11 cellular contexts compared by ENCODE assay signal in genomic region chrX:24147165-24147564, GRCh38. TPM values are rescaled to one million over a fixed set of nuclear protein-coding genes. Genes with fewer than 3 reads are reported as not detected.
DNase-seq lines count a peak whose midpoint lies in the region; ATAC-seq and TF ChIP-seq lines count a peak whose summit lies in the region.
"Had no signal": no experiment of that assay in that cellular context is flagged by ENCODE, and none has a peak within 500 bp of the region (broad histone marks: within the 10 kb centered on the region; RNA-seq: fewer than 3 reads in every experiment).

No MANE protein-coding gene starts in this region.

- H3K27ac ChIP-seq in right atrium auricular region (peak overlapping the region; percentile 98 to 99), uterus (peak overlapping the region; percentile 100)

- no peaks in the 10 kb centered on the region for H3K27me3 Mint-ChIP-seq in activated naive CD8-positive, alpha-beta T cell treated with anti-CD3 and anti-CD28 coated beads, Interleukin-2, amount 10 ng/mL, durations not matched to agents 7 days and 5 days
- no peaks in the 10 kb centered on the region for H3K27me3 Mint-ChIP-seq in naive thymus-derived CD8-positive, alpha-beta T cell
- H3K27me3 Mint-ChIP-seq: dendritic cell treated with granulocyte-macrophage colony-stimulating factor and Interleukin-4, amounts not matched to agents 40 ng/mL and 50 ng/mL, for 4 days had no signal

- no peaks in the 10 kb centered on the region for H3K9me3 Mint-ChIP-seq in activated naive CD8-positive, alpha-beta T cell treated with anti-CD3 and anti-CD28 coated beads, Interleukin-2, amount 10 ng/mL, durations not matched to agents 7 days and 5 days
- H3K9me3 Mint-ChIP-seq in naive thymus-derived CD8-positive, alpha-beta T cell: no peaks in the 10 kb centered on the region
- H3K9me3 Mint-ChIP-seq: dendritic cell treated with granulocyte-macrophage colony-stimulating factor and Interleukin-4, amounts not matched to agents 40 ng/mL and 50 ng/mL, for 4 days had no signal

- H3K36me3 ChIP-seq in right atrium auricular region (no peaks in the 10 kb centered on the region), uterus (no peaks in the 10 kb centered on the region)

- intact Hi-C loops in left cardiac atrium (cut with DNase I): no loop called here
- intact Hi-C loops in uterus (cut with DNase I; ENCODE audit: low total_unique reads): no loop called here

- peaks cover 5% of the 10 kb centered on the region for H3K36me3 Mint-ChIP-seq in activated naive CD8-positive, alpha-beta T cell treated with anti-CD3 and anti-CD28 coated beads, Interleukin-2, amount 10 ng/mL, durations not matched to agents 7 days and 5 days
- peaks cover 0 to 9% (median 0%) of the 10 kb centered on the region in 3 donors for H3K36me3 Mint-ChIP-seq in naive thymus-derived CD8-positive, alpha-beta T cell

- POLR2A ChIA-PET in activated naive CD8-positive, alpha-beta T cell treated with anti-CD3 and anti-CD28 coated beads, Interleukin-2, amount 10 ng/mL, durations not matched to agents 7 days and 5 days (lab: Charles Lee): no interaction called here
- POLR2A ChIA-PET in naive thymus-derived CD8-positive, alpha-beta T cell (lab: Charles Lee): no interaction called here

- TF ChIP-seq CTCF in right atrium auricular region (IDR thresholded peaks at IDR 0.05) (no peak), uterus (IDR thresholded peaks at IDR 0.05) (no peak)

- H3K4me1 ChIP-seq in right atrium auricular region (peaks cover 0 to 33% of the 10 kb centered on the region in 2 donors), uterus (peaks cover 0 to 17% of the 10 kb centered on the region in 2 donors)

- H3K27ac Mint-ChIP-seq in activated naive CD8-positive, alpha-beta T cell treated with anti-CD3 and anti-CD28 coated beads, Interleukin-2, amount 10 ng/mL, durations not matched to agents 7 days and 5 days: peak overlapping the region; percentile 81
- H3K27ac Mint-ChIP-seq in naive thymus-derived CD8-positive, alpha-beta T cell: peak overlapping the region in 8 of 10 donors; percentile 47 to 99 (median 78)

- no peak for TF ChIP-seq POLR2A in uterus (IDR thresholded peaks at IDR 0.05)

- peak overlapping the region; percentile 40 for H3K4me3 Mint-ChIP-seq in activated naive CD8-positive, alpha-beta T cell treated with anti-CD3 and anti-CD28 coated beads, Interleukin-2, amount 10 ng/mL, durations not matched to agents 7 days and 5 days
- H3K4me3 Mint-ChIP-seq in naive thymus-derived CD8-positive, alpha-beta T cell: peak overlapping the region in 5 of 10 donors; percentile 22 to 58 (median 45)

- ATAC-seq in left cardiac atrium: no peak
- no peak for ATAC-seq in activated naive CD8-positive, alpha-beta T cell treated with anti-CD3 and anti-CD28 coated beads, Interleukin-2, amount 10 ng/mL, durations not matched to agents 7 days and 5 days (ENCODE audit: low read depth)
- no peak for ATAC-seq in naive thymus-derived CD8-positive, alpha-beta T cell

- DNase-seq in right atrium auricular region (ENCODE audit: low spot score): no peak
- DNase-seq in left cardiac atrium: no peak
- no peak for DNase-seq in activated naive CD8-positive, alpha-beta T cell treated with anti-CD3 and anti-CD28 coated beads, Interleukin-2, amount 10 ng/mL, durations not matched to agents 7 days and 5 days
- DNase-seq in naive thymus-derived CD8-positive, alpha-beta T cell: no peak
- no peak for DNase-seq in uterus
- no peak for DNase-seq in midbrain (lab: John Stamatoyannopoulos, UW)
- DNase-seq in NCI-H510A treated with DMSO at 0.1 percent for 48 hours (lab: John Stamatoyannopoulos, UW): no peak
- no peak for DNase-seq in DMS153 (lab: John Stamatoyannopoulos, UW)
- DNase-seq: activated CD4-positive, alpha-beta T cell treated with anti-CD3 and anti-CD28 coated beads, Interleukin-2, amount 50 U/mL, for 1 hour; COR-L47 had no signal

- H3K4me3 ChIP-seq in right atrium auricular region (no peak overlapping the region), uterus (no peak overlapping the region)

- H3K9me3 ChIP-seq in right atrium auricular region (no peaks in the 10 kb centered on the region), uterus (no peaks in the 10 kb centered on the region)

- peaks cover 33% of the 10 kb centered on the region for H3K4me1 Mint-ChIP-seq in activated naive CD8-positive, alpha-beta T cell treated with anti-CD3 and anti-CD28 coated beads, Interleukin-2, amount 10 ng/mL, durations not matched to agents 7 days and 5 days
- H3K4me1 Mint-ChIP-seq in naive thymus-derived CD8-positive, alpha-beta T cell: peaks cover 11 to 46% (median 33%) of the 10 kb centered on the region in 4 donors

- H3K27me3 ChIP-seq in right atrium auricular region: no peaks in the 10 kb centered on the region
- no peaks in the 10 kb centered on the region for H3K27me3 ChIP-seq in uterus

RNA-seq across cellular contexts. Expression of gene ZFX, which starts 2.4 kb away (rescaled TPM):
- total RNA-seq in right atrium auricular region: 10 to 100 TPM; 32.6 to 36.6 TPM
- total RNA-seq in left cardiac atrium: 10 to 100 TPM; 29.7 to 57.3 TPM
- 10 to 100 TPM; 46.8 to 51.8 TPM for total RNA-seq in activated naive CD8-positive, alpha-beta T cell treated with anti-CD3 and anti-CD28 coated beads, Interleukin-2, amount 10 ng/mL, durations not matched to agents 7 days and 5 days
- total RNA-seq in naive thymus-derived CD8-positive, alpha-beta T cell: 10 to 100 TPM; 71.1 to 75.1 TPM
- 10 to 100 TPM; 30.3 to 32.4 (median 30.4) TPM for polyA plus RNA-seq in naive thymus-derived CD8-positive, alpha-beta T cell
- total RNA-seq in uterus: 100 to 1,000 TPM in 3 of 4 donors, 10 to 100 TPM in 1; 60.6 to 211 (median 111) TPM
